In genomic region chr3:6250167-6250566, GRCh38 we compare ENCODE assay signal across 15 cellular contexts.
DNase-seq lines count a peak whose midpoint lies in the region; ATAC-seq, FAIRE-seq and TF ChIP-seq lines count a peak whose summit lies in the region.
"Had no signal": no experiment of that assay in that cellular context is flagged by ENCODE, and none has a peak within 500 bp of the region (broad histone marks: within the 10 kb centered on the region; RNA-seq: fewer than 3 reads in every experiment).

No MANE protein-coding gene starts in this region.

- no peak for FAIRE-seq in RCC 7860 (lab: Jason Lieb, UNC)
- FAIRE-seq: kidney had no signal

- no peak for TF ChIP-seq POLR2A in upper lobe of left lung (IDR thresholded peaks at IDR 0.05)

- H3K9me3 ChIP-seq in OCI-LY1 (ENCODE audit: low read length) (0 out of 2 replicates have a peak, but pooled peaks cover 4% of the 10 kb centered on the region), upper lobe of left lung (no peaks in the 10 kb centered on the region), hepatocyte (ENCODE audit: low read depth) (no peaks in the 10 kb centered on the region)

- peak overlapping the region; percentile 65 for H3K4me2 ChIP-seq in OCI-LY1 (ENCODE audit: low read length)
- H3K4me2 ChIP-seq in hepatocyte = no peak overlapping the region

- H4K20me1 ChIP-seq in OCI-LY1 (ENCODE audit: insufficient read depth, low read length) = no peaks in the 10 kb centered on the region
- H4K20me1 ChIP-seq in hepatocyte (ENCODE audit: insufficient read depth, poor library complexity, severe bottlenecking) = no peaks in the 10 kb centered on the region

- no peaks in the 10 kb centered on the region for H3K27me3 ChIP-seq in OCI-LY1 (ENCODE audit: insufficient read depth, low read length)
- no peaks in the 10 kb centered on the region for H3K27me3 ChIP-seq in upper lobe of left lung
- H3K27me3 ChIP-seq in hepatocyte = no peaks in the 10 kb centered on the region
- H3K27me3 ChIP-seq: cardiac muscle cell had no signal

- TF ChIP-seq CTCF in OCI-LY1 (IDR thresholded peaks at IDR 0.05; ENCODE audit: low read length) (no peak), upper lobe of left lung (IDR thresholded peaks at IDR 0.05) (no peak), hepatocyte (IDR thresholded peaks at IDR 0.05; ENCODE audit: poor library complexity) (no peak)

- H3K9ac ChIP-seq in OCI-LY1 (ENCODE audit: low read length) = peak overlapping the region; percentile 30; the same call in 1 of the 2 replicates

- H3K27ac ChIP-seq in OCI-LY1 (ENCODE audit: low read depth, low read length, poor library complexity, severe bottlenecking) (peak overlapping the region; percentile 76), upper lobe of left lung (no peak overlapping the region), hepatocyte (no peak overlapping the region)
- H3K27ac ChIP-seq: cardiac muscle cell had no signal

- H3K4me3 ChIP-seq in OCI-LY1 (ENCODE audit: low read depth, low read length, poor library complexity, severe bottlenecking) = peak overlapping the region; percentile 39
- H3K4me3 ChIP-seq in upper lobe of left lung = no peak overlapping the region
- H3K4me3 ChIP-seq in hepatocyte = no peak overlapping the region
- H3K4me3 ChIP-seq: cardiac muscle cell had no signal

- no peaks in the 10 kb centered on the region for H3K9me2 ChIP-seq in OCI-LY1 (ENCODE audit: low read depth, low read length)
- no peaks in the 10 kb centered on the region for H3K9me2 ChIP-seq in hepatocyte (replicated peaks; ENCODE audit: insufficient read depth)

- no peaks in the 10 kb centered on the region for H3K79me2 ChIP-seq in OCI-LY1 (ENCODE audit: insufficient read depth, low read length)
- H3K79me2 ChIP-seq in hepatocyte = no peaks in the 10 kb centered on the region

- H2AFZ ChIP-seq in OCI-LY1 (ENCODE audit: low read length) (no peak overlapping the region), hepatocyte (no peak overlapping the region)

- DNase-seq in upper lobe of left lung (no peak), hepatocyte (ENCODE audit: low spot score) (no peak), RCC 7860 (ENCODE audit: low spot score) (no peak)
- no peak for DNase-seq in activated CD4-positive, alpha-beta T cell treated with anti-CD3 and anti-CD28 coated beads, Interleukin-2, amount 50 U/mL, for 1 hour
- DNase-seq: activated T-cell treated with anti-CD3 and anti-CD28 coated beads, Interleukin-2, amount 50 U/mL, for 24 hours; Calu3; KG1; kidney; stimulated activated CD4-positive, alpha-beta T cell treated with anti-CD3 and anti-CD28 coated beads, Interleukin-15, amount 100 ng/mL, for 24 hours; stimulated activated naive CD4-positive, alpha-beta T cell treated with Interleukin-2 at 50 U/mL for 16 hours had no signal

- H3F3A ChIP-seq in OCI-LY1 (ENCODE audit: insufficient read depth, low read length) = no peaks in the 10 kb centered on the region

- ATAC-seq in GM18519 (IDR thresholded peaks at IDR 0.05; ENCODE audit: low FRiP score, unreplicated experiment) = peak; percentile 99
- peak; percentile 83 for ATAC-seq in GM21423 (IDR thresholded peaks at IDR 0.05; ENCODE audit: unreplicated experiment)
- ATAC-seq in HG03060 (IDR thresholded peaks at IDR 0.05; ENCODE audit: low read depth, unreplicated experiment) = peak; percentile 98
- no peak for ATAC-seq in upper lobe of left lung (ENCODE audit: low FRiP score in 2 of 2)

- no peaks in the 10 kb centered on the region for H3K36me3 ChIP-seq in OCI-LY1 (ENCODE audit: insufficient read depth, low read length)
- no peaks in the 10 kb centered on the region for H3K36me3 ChIP-seq in upper lobe of left lung
- H3K36me3 ChIP-seq in hepatocyte (replicated peaks; ENCODE audit: insufficient read depth, low read depth) = no peaks in the 10 kb centered on the region
- H3K36me3 ChIP-seq: cardiac muscle cell had no signal

- TF ChIP-seq EP300 in upper lobe of left lung (IDR thresholded peaks at IDR 0.05) = no peak

- H3K4me1 ChIP-seq in OCI-LY1 (ENCODE audit: insufficient read depth, low read length, severe bottlenecking) (peaks cover 42% of the 10 kb centered on the region), upper lobe of left lung (no peaks in the 10 kb centered on the region), hepatocyte (ENCODE audit: insufficient read depth) (no peaks in the 10 kb centered on the region)

Comparison
In these comparisons a context has a peak if more than half of its experiments do, and no peak if none do; other contexts are left out.
1. ATAC-seq: peak in GM18519 (single experiment), GM21423 (single experiment) and HG03060 (single experiment); none in upper lobe of left lung (0 of 2).